ENCODE assay signal across 25 cellular contexts in the genomic region with DNA sequence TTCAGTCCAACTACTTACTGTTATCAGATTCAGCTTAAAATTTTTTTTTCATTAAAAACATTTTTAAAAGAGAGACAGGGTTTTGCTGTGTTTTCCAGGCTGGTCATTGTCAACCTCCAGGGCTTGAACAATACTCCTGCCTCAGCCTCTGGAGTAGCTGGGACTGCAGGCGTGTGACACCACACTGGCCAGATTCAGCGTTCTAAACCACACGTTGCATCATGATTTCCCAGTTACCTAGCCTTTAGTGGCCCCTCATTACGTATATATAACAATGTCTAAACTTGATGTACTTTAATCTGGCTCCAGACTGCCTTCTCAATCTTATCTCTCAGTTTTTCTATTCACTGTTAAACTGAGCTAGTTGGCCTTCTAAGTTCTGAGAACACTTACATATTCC.
A peak's percentile ranks its signal among the peaks of the same experiment; 100 is the strongest.
DNase-seq lines count a peak whose midpoint lies in the region; ATAC-seq and TF ChIP-seq lines count a peak whose summit lies in the region.
"Had no signal": no experiment of that assay in that cellular context is flagged by ENCODE, and none has a peak within 500 bp of the region (broad histone marks: within the 10 kb centered on the region; RNA-seq: fewer than 3 reads in every experiment).

No MANE protein-coding gene starts in this region.

- H3K4me3 ChIP-seq in Loucy (ENCODE audit: low read length, poor library complexity, severe bottlenecking) (peak overlapping the region; percentile 40), thyroid gland (replicated peaks in 1 of 3) (no peak overlapping the region)

- ATAC-seq in Right ventricle myocardium superior (ENCODE audit: poor library complexity), result peak; percentile 18
- ATAC-seq: activated CD8-positive, alpha-beta T cell treated with anti-CD3 and anti-CD28 coated beads, Interleukin-2, amount 10 ng/mL, durations not matched to agents 7 days and 5 days; activated T-cell treated with anti-CD3 and anti-CD28 coated beads, Interleukin-2, amount 50 U/mL, for 4 hours; natural killer cell had no signal

- peak overlapping the region; percentile 48 for H3K18ac ChIP-seq in H9 (ENCODE audit: insufficient read length, low read depth, low read length)

- DNase-seq in Right ventricle myocardium superior (no peak), cardiac septum (ENCODE audit: low spot score) (no peak), H9 (no peak), thyroid gland (no peak), nucleus accumbens (lab: John Stamatoyannopoulos, UW) (no peak), GM13977 (ENCODE audit: low spot score) (no peak)
- DNase-seq in activated CD4-positive, alpha-beta T cell treated with anti-CD3 and anti-CD28 coated beads, Interleukin-2, amount 50 U/mL, for 48 hours, result no peak
- DNase-seq: activated CD4-positive, CD25-positive, alpha-beta regulatory T cell; activated CD8-positive, alpha-beta T cell treated with anti-CD3 and anti-CD28 coated beads, Interleukin-2, amount 10 ng/mL, durations not matched to agents 7 days and 5 days; activated naive CD4-positive, alpha-beta T cell treated with anti-CD3 and anti-CD28 coated beads, Interleukin-2, amount 10 ng/mL, durations not matched to agents 7 days and 5 days; activated T-cell treated with anti-CD3 and anti-CD28 coated beads, Interleukin-2, amount 50 U/mL, for 4 hours; anterior cingulate cortex; C1 segment of cervical spinal cord; HFFc6; MM.1S; natural killer cell; NCI-H1930; NCI-H446; NK-92 treated with Interleukin-12 subunit alpha and Interleukin-12 subunit beta, amount 100 ng/mL, for 24 hours; stimulated activated CD4-positive, alpha-beta T cell treated with anti-CD3 and anti-CD28 coated beads, Interleukin-2, amount 100 ng/mL, for 24 hours; trophoblast cell had no signal

- WGBS in H9 (ENCODE audit: extremely low coverage, insufficient read length, low lambda C conversion rate), result no CpG with 5 or more reads among the region's 4 CpGs
- WGBS in thyroid gland, 2 donors, result 78 to 85% methylated on average over 4 of the region's 4 CpGs

- H3F3A ChIP-seq in Loucy (ENCODE audit: low read depth), result no peaks in the 10 kb centered on the region

- H4K20me1 ChIP-seq in H9 (ENCODE audit: control insufficient read depth, insufficient read depth, insufficient read length) (no peaks in the 10 kb centered on the region), Loucy (ENCODE audit: insufficient read depth, low read length, poor library complexity, severe bottlenecking) (no peaks in the 10 kb centered on the region)

- H3K27me3 ChIP-seq in H9 (ENCODE audit: insufficient read depth, low read length) (no peaks in the 10 kb centered on the region), Loucy (ENCODE audit: insufficient read depth, low read length, poor library complexity, severe bottlenecking) (no peaks in the 10 kb centered on the region), thyroid gland (no peaks in the 10 kb centered on the region)

- no peaks in the 10 kb centered on the region for H3K27me3 Mint-ChIP-seq in H9 (ENCODE audit: low read depth)
- H3K27me3 Mint-ChIP-seq: activated naive CD4-positive, alpha-beta T cell treated with anti-CD3 and anti-CD28 coated beads, Interleukin-2, amount 10 ng/mL, durations not matched to agents 7 days and 5 days; central memory CD8-positive, alpha-beta T cell; stimulated activated naive CD8-positive, alpha-beta T cell treated with anti-CD3 and anti-CD28 coated beads, Interleukin-15, Interleukin-2, amounts not matched to agents 100 ng/mL and 50 ng/mL, for 24 hours had no signal

- H2BK20ac ChIP-seq in H9 (ENCODE audit: low read depth, low read length, poor library complexity, severe bottlenecking), result no peak overlapping the region

- no peaks in the 10 kb centered on the region for H3K79me1 ChIP-seq in H9 (ENCODE audit: insufficient read depth, low read depth, low read length, poor library complexity, severe bottlenecking)

- no peak overlapping the region for H4K8ac ChIP-seq in H9 (replicated peaks; ENCODE audit: insufficient read length, low read depth, low read length)

- no peak overlapping the region for H3K4ac ChIP-seq in H9 (ENCODE audit: low read depth, low read length)

- 0 out of 7 replicates have a peak overlapping the region, but pooled peaks of 1 of the 3 experiments have one; percentile 9 for H3K27ac Mint-ChIP-seq in H9
- H3K27ac Mint-ChIP-seq: activated CD8-positive, alpha-beta T cell treated with anti-CD3 and anti-CD28 coated beads, Interleukin-2, amount 10 ng/mL, durations not matched to agents 7 days and 5 days; activated naive CD4-positive, alpha-beta T cell treated with anti-CD3 and anti-CD28 coated beads, Interleukin-2, amount 10 ng/mL, durations not matched to agents 7 days and 5 days; HFFc6; natural killer cell; stimulated activated naive CD8-positive, alpha-beta T cell treated with anti-CD3 and anti-CD28 coated beads, Interleukin-15, Interleukin-2, amounts not matched to agents 100 ng/mL and 50 ng/mL, for 24 hours had no signal

- H2AK5ac ChIP-seq in H9 (ENCODE audit: insufficient read length, low read length), result no peak overlapping the region

- H3K36me3 Mint-ChIP-seq in H9 (ENCODE audit: insufficient read depth in 1 of 3, low read depth in 3 of 3), result no peaks in the 10 kb centered on the region
- H3K36me3 Mint-ChIP-seq: activated naive CD4-positive, alpha-beta T cell treated with anti-CD3 and anti-CD28 coated beads, Interleukin-2, amount 10 ng/mL, durations not matched to agents 7 days and 5 days; natural killer cell had no signal

- H3K9ac ChIP-seq in H9 (ENCODE audit: extremely low read depth, insufficient read length, low read length) (no peak overlapping the region), Loucy (ENCODE audit: low read depth, low read length, poor library complexity, severe bottlenecking) (peak overlapping the region; percentile 48)
- H3K9ac ChIP-seq: parathyroid adenoma had no signal

- H2BK120ac ChIP-seq in H9 (ENCODE audit: low read depth, low read length, poor library complexity, severe bottlenecking), result no peak overlapping the region

- H3K9me3 ChIP-seq in H9 (ENCODE audit: control insufficient read depth, low read depth, low read length) (no peaks in the 10 kb centered on the region), Loucy (ENCODE audit: insufficient read depth, low read depth, low read length) (no peaks in the 10 kb centered on the region), thyroid gland (no peaks in the 10 kb centered on the region)

- TF ChIP-seq CTCF in H9 (conservative IDR thresholded peaks at IDR 0.05) (no peak), Loucy (conservative IDR thresholded peaks at IDR 0.05; ENCODE audit: low read length) (no peak), thyroid gland (IDR thresholded peaks at IDR 0.05) (no peak), GM13977 (IDR thresholded peaks at IDR 0.05; ENCODE audit: extremely low read depth, insufficient read depth, missing control alignments) (no peak)

- H3K4me3 Mint-ChIP-seq in H9, result no peak overlapping the region
- H3K4me3 Mint-ChIP-seq: activated CD8-positive, alpha-beta T cell treated with anti-CD3 and anti-CD28 coated beads, Interleukin-2, amount 10 ng/mL, durations not matched to agents 7 days and 5 days; activated naive CD4-positive, alpha-beta T cell treated with anti-CD3 and anti-CD28 coated beads, Interleukin-2, amount 10 ng/mL, durations not matched to agents 7 days and 5 days; activated T-cell treated with anti-CD3 and anti-CD28 coated beads, Interleukin-2, amount 50 U/mL, for 4 hours; central memory CD8-positive, alpha-beta T cell; HFFc6; natural killer cell; stimulated activated naive CD8-positive, alpha-beta T cell treated with anti-CD3 and anti-CD28 coated beads, Interleukin-15, Interleukin-2, amounts not matched to agents 100 ng/mL and 50 ng/mL, for 24 hours had no signal

- no peaks in the 10 kb centered on the region for H3K9me2 ChIP-seq in Loucy (replicated peaks; ENCODE audit: low read depth, low read length)

- H3K36me3 ChIP-seq in Loucy (ENCODE audit: insufficient read depth, low read length) (no peaks in the 10 kb centered on the region), thyroid gland (no peaks in the 10 kb centered on the region)

- no peak overlapping the region for H2BK5ac ChIP-seq in H9 (ENCODE audit: insufficient read length, low read length)

- TF ChIP-seq POLR2A in thyroid gland (IDR thresholded peaks at IDR 0.05), result no peak

- intact Hi-C loops in Right ventricle myocardium superior (cut with DNase I), result loop anchor here (2.0 to 10.0 kb wide), 2 partner anchors 200 to 418 kb away; a partner anchor contains a TSS
- intact Hi-C loops in cardiac septum (cut with DNase I), result no loop called here
- intact Hi-C loops in thyroid gland (cut with DNase I), result no loop called here

- H3K56ac ChIP-seq in H9 (ENCODE audit: insufficient read length, low read depth, low read length), result no peak overlapping the region

- no peak overlapping the region for H3K23ac ChIP-seq in H9 (ENCODE audit: insufficient read length, low read depth, low read length)

- no peaks in the 10 kb centered on the region for H3K79me2 ChIP-seq in H9 (ENCODE audit: insufficient read depth, low read length)
- peaks cover 74% of the 10 kb centered on the region for H3K79me2 ChIP-seq in Loucy (ENCODE audit: insufficient read depth, low read length)

- H3K23me2 ChIP-seq in H9 (ENCODE audit: insufficient read length, low read depth, low read length, poor library complexity, severe bottlenecking), result no peaks in the 10 kb centered on the region

- no peak overlapping the region for H4K91ac ChIP-seq in H9 (ENCODE audit: insufficient read length, low read depth, low read length)

- in situ Hi-C loops in GM13977 (cut with MboI; ENCODE audit: low pct_unique_long_range_greater_than_20kb, low sequenced_read_pairs, unreplicated experiment), result loop anchor here (10.0 kb wide), 1 partner anchor 420 kb away; no protein-coding TSS in a partner anchor

- no peak overlapping the region for H2AFZ ChIP-seq in H9 (ENCODE audit: low read length)
- no peak overlapping the region for H2AFZ ChIP-seq in Loucy (ENCODE audit: low read length)
- H2AFZ ChIP-seq: parathyroid adenoma had no signal

- H2BK15ac ChIP-seq in H9 (ENCODE audit: low read depth, low read length), result no peak overlapping the region

- H3K14ac ChIP-seq in H9 (ENCODE audit: insufficient read depth, low read length), result no peak overlapping the region

- peaks cover 3 to 8% of the 10 kb centered on the region in 2 experiments; a peak in 3 of 4 replicates for H3K4me1 Mint-ChIP-seq in H9
- H3K4me1 Mint-ChIP-seq: activated naive CD4-positive, alpha-beta T cell treated with anti-CD3 and anti-CD28 coated beads, Interleukin-2, amount 10 ng/mL, durations not matched to agents 7 days and 5 days; central memory CD8-positive, alpha-beta T cell had no signal

- H2BK12ac ChIP-seq in H9 (ENCODE audit: insufficient read length, low read depth, low read length), result no peak overlapping the region

- no peak overlapping the region for H3T11ph ChIP-seq in H9 (ENCODE audit: low read length)

- H3K4me2 ChIP-seq in H9 (ENCODE audit: insufficient read depth, insufficient read length, low read length), result no peak overlapping the region
- peak overlapping the region; percentile 67 for H3K4me2 ChIP-seq in Loucy (ENCODE audit: low read depth, low read length, poor library complexity, severe bottlenecking)

- H4K5ac ChIP-seq in H9 (ENCODE audit: insufficient read length, low read depth, low read length), result no peak overlapping the region

- no peaks in the 10 kb centered on the region for H3K9me3 Mint-ChIP-seq in H9
- H3K9me3 Mint-ChIP-seq: activated naive CD4-positive, alpha-beta T cell treated with anti-CD3 and anti-CD28 coated beads, Interleukin-2, amount 10 ng/mL, durations not matched to agents 7 days and 5 days; activated T-cell treated with anti-CD3 and anti-CD28 coated beads, Interleukin-2, amount 50 U/mL, for 4 hours; central memory CD8-positive, alpha-beta T cell; HFFc6; natural killer cell; stimulated activated naive CD8-positive, alpha-beta T cell treated with anti-CD3 and anti-CD28 coated beads, Interleukin-15, Interleukin-2, amounts not matched to agents 100 ng/mL and 50 ng/mL, for 24 hours had no signal

- no peaks in the 10 kb centered on the region for H3K4me1 ChIP-seq in H9 (ENCODE audit: insufficient read depth, low read length)
- peaks cover 41% of the 10 kb centered on the region for H3K4me1 ChIP-seq in Loucy (ENCODE audit: insufficient read depth, low read length, poor library complexity, severe bottlenecking)
- peaks cover 14 to 33% of the 10 kb centered on the region in 2 donors for H3K4me1 ChIP-seq in thyroid gland

- H3K27ac ChIP-seq in H9 (ENCODE audit: insufficient read length, low read depth, low read length) (no peak overlapping the region), thyroid gland (peak overlapping the region; percentile 7 to 19 (median 17))
- H3K27ac ChIP-seq: parathyroid adenoma had no signal
